Comparison of ENCODE assay signal across 15 cellular contexts in genomic region chr10:12833451-12833850, GRCh38.
DNase-seq lines count a peak whose midpoint lies in the region; ATAC-seq and TF ChIP-seq lines count a peak whose summit lies in the region.
"Had no signal": no experiment of that assay in that cellular context is flagged by ENCODE, and none has a peak within 500 bp of the region (broad histone marks: within the 10 kb centered on the region; RNA-seq: fewer than 3 reads in every experiment).

No MANE protein-coding gene starts in this region.

- H3K4me1 ChIP-seq in RWPE2 (ENCODE audit: insufficient read depth, poor library complexity, severe bottlenecking) (peaks cover 15% of the 10 kb centered on the region), mammary epithelial cell (ENCODE audit: insufficient read depth, low read length) (no peaks in the 10 kb centered on the region), foreskin keratinocyte (peaks cover 15% of the 10 kb centered on the region), sigmoid colon (peaks cover 0 to 5% (median 0%) of the 10 kb centered on the region in 4 donors)

- CTCF ChIA-PET in mammary epithelial cell (lab: Charles Lee; ENCODE audit: low non-redundant PET), result no interaction called here

- DNase-seq in RWPE2 (ENCODE audit: low spot score) (no peak), mammary epithelial cell (peak; percentile 35), foreskin keratinocyte (peak; percentile 34 to 63), sigmoid colon (peak; percentile 20), GM13976 (ENCODE audit: low spot score) (no peak), inferior parietal cortex (ENCODE audit: extremely low spot score) (no peak)
- DNase-seq: Calu3; CD8-positive, alpha-beta T cell; DND-41; EL; H9 had no signal

- H3K27me3 ChIP-seq in RWPE2 (ENCODE audit: insufficient read depth, poor library complexity, severe bottlenecking), result no peaks in the 10 kb centered on the region
- H3K27me3 ChIP-seq in mammary epithelial cell (ENCODE audit: insufficient read depth, low read length), result no peaks in the 10 kb centered on the region
- no peaks in the 10 kb centered on the region for H3K27me3 ChIP-seq in foreskin keratinocyte
- H3K27me3 ChIP-seq in sigmoid colon, result no peaks in the 10 kb centered on the region
- H3K27me3 ChIP-seq: BLaER1 treated with 17β-estradiol and CSF1 and Interleukin-3, amounts not matched to agents 10 nM and 100 nM had no signal

- H3K9ac ChIP-seq in mammary epithelial cell (ENCODE audit: insufficient read depth, low read length), result no peak overlapping the region
- H3K9ac ChIP-seq: BLaER1 treated with 17β-estradiol and CSF1 and Interleukin-3, amounts not matched to agents 10 nM and 100 nM had no signal

- 17% methylated on average over 11 of the region's 11 CpGs for WGBS in mammary epithelial cell (ENCODE audit: low coverage, missing lambda C conversion rate)
- 91 to 94% methylated on average over 11 of the region's 11 CpGs for WGBS in sigmoid colon, 2 donors

- TF ChIP-seq POLR2A in sigmoid colon (IDR thresholded peaks at IDR 0.05), result no peak

- BruUV-seq in mammary epithelial cell (replicated peaks; lab: Mats Ljungman, UMichigan), result no TSS peak

- no peak for TF ChIP-seq CTCF in RWPE2 (IDR thresholded peaks at IDR 0.05; ENCODE audit: poor library complexity, severe bottlenecking)
- no peak for TF ChIP-seq CTCF in mammary epithelial cell (conservative IDR thresholded peaks at IDR 0.05 in 1 of 2, IDR thresholded peaks at IDR 0.05 in 1 of 2; ENCODE audit: extremely low read depth in 1 of 2, insufficient read depth in 1 of 2, low read depth in 1 of 2, low read length in 2 of 2)
- TF ChIP-seq CTCF in foreskin keratinocyte (conservative IDR thresholded peaks at IDR 0.05), result no peak
- TF ChIP-seq CTCF in sigmoid colon (IDR thresholded peaks at IDR 0.05), result no peak
- no peak for TF ChIP-seq CTCF in GM13976 (IDR thresholded peaks at IDR 0.05; ENCODE audit: borderline replicate concordance, control extremely low read depth, extremely low read depth, insufficient read depth, missing control alignments)

- in situ Hi-C loops in mammary epithelial cell (cut with MboI; ENCODE audit: low sequenced_read_pairs in 2 of 2), result no loop called here
- in situ Hi-C loops in GM13976 (cut with MboI; ENCODE audit: low sequenced_read_pairs, unreplicated experiment), result no loop called here

- H3K36me3 ChIP-seq in RWPE2 (ENCODE audit: low read depth), result no peaks in the 10 kb centered on the region
- no peaks in the 10 kb centered on the region for H3K36me3 ChIP-seq in mammary epithelial cell (ENCODE audit: insufficient read depth, low read length)
- peaks cover 0 to 18% (median 0%) of the 10 kb centered on the region in 4 donors for H3K36me3 ChIP-seq in sigmoid colon

- TF ChIP-seq EP300 in sigmoid colon (IDR thresholded peaks at IDR 0.05), result no peak

- no peak overlapping the region for H2AFZ ChIP-seq in mammary epithelial cell (ENCODE audit: low read depth, low read length)

- H4K20me1 ChIP-seq in mammary epithelial cell (ENCODE audit: insufficient read depth, low read length), result no peaks in the 10 kb centered on the region
- H4K20me1 ChIP-seq: BLaER1 treated with 17β-estradiol and CSF1 and Interleukin-3, amounts not matched to agents 10 nM and 100 nM had no signal

- H3K4me2 ChIP-seq in mammary epithelial cell (ENCODE audit: insufficient read depth, low read depth, low read length), result no peak overlapping the region
- H3K4me2 ChIP-seq: BLaER1 treated with 17β-estradiol and CSF1 and Interleukin-3, amounts not matched to agents 10 nM and 100 nM had no signal

- H3K27ac ChIP-seq in RWPE2 (ENCODE audit: poor library complexity, severe bottlenecking) (no peak overlapping the region), mammary epithelial cell (ENCODE audit: insufficient read depth, low read depth, low read length) (no peak overlapping the region), foreskin keratinocyte (no peak overlapping the region), sigmoid colon (no peak overlapping the region)
- H3K27ac ChIP-seq: BLaER1 treated with 17β-estradiol and CSF1 and Interleukin-3, amounts not matched to agents 10 nM and 100 nM had no signal

- peak; percentile 63; the same call in 2 of the 3 replicates for ATAC-seq in RWPE2 (ENCODE audit: low read depth)
- ATAC-seq in foreskin keratinocyte, result peak; percentile 39
- no peak for ATAC-seq in HG03521 (IDR thresholded peaks at IDR 0.05; ENCODE audit: unreplicated experiment)
- ATAC-seq: CD8-positive, alpha-beta T cell; GM12878; HepG2 had no signal

- H3K9me3 ChIP-seq in RWPE2 (ENCODE audit: severe bottlenecking) (no peaks in the 10 kb centered on the region), mammary epithelial cell (replicated peaks; ENCODE audit: insufficient read depth, low read length) (no peaks in the 10 kb centered on the region), sigmoid colon (no peaks in the 10 kb centered on the region)
- H3K9me3 ChIP-seq: BLaER1 treated with 17β-estradiol and CSF1 and Interleukin-3, amounts not matched to agents 10 nM and 100 nM had no signal

- dilution Hi-C loops in mammary epithelial cell (cut with HindIII; ENCODE audit: low sequenced_read_pairs), result no loop called here

- intact Hi-C loops in mammary epithelial cell (cut with micrococcal nuclease), result no loop called here
- intact Hi-C loops in sigmoid colon (cut with DNase I), result no loop called here

- no peak overlapping the region for H3K4me3 ChIP-seq in RWPE2 (ENCODE audit: severe bottlenecking)
- no peak overlapping the region for H3K4me3 ChIP-seq in mammary epithelial cell (replicated peaks in 1 of 3; ENCODE audit: insufficient read depth in 1 of 3, low read depth in 2 of 3, low read length in 3 of 3)
- no peak overlapping the region for H3K4me3 ChIP-seq in sigmoid colon
- H3K4me3 ChIP-seq: BLaER1 treated with 17β-estradiol and CSF1 and Interleukin-3, amounts not matched to agents 10 nM and 100 nM; GM12878 had no signal

- no peaks in the 10 kb centered on the region for H3K79me2 ChIP-seq in mammary epithelial cell (ENCODE audit: insufficient read depth, low read length)

Comparison
In these comparisons a context has a peak if more than half of its experiments do, and no peak if none do; other contexts are left out.
1. DNase-seq: peak in mammary epithelial cell (single experiment), foreskin keratinocyte (2 of 2) and sigmoid colon (single experiment); none in RWPE2 (single experiment), GM13976 (single experiment) and inferior parietal cortex (single experiment).